ENCODE assay signal across 1 cellular context in the genomic region with DNA sequence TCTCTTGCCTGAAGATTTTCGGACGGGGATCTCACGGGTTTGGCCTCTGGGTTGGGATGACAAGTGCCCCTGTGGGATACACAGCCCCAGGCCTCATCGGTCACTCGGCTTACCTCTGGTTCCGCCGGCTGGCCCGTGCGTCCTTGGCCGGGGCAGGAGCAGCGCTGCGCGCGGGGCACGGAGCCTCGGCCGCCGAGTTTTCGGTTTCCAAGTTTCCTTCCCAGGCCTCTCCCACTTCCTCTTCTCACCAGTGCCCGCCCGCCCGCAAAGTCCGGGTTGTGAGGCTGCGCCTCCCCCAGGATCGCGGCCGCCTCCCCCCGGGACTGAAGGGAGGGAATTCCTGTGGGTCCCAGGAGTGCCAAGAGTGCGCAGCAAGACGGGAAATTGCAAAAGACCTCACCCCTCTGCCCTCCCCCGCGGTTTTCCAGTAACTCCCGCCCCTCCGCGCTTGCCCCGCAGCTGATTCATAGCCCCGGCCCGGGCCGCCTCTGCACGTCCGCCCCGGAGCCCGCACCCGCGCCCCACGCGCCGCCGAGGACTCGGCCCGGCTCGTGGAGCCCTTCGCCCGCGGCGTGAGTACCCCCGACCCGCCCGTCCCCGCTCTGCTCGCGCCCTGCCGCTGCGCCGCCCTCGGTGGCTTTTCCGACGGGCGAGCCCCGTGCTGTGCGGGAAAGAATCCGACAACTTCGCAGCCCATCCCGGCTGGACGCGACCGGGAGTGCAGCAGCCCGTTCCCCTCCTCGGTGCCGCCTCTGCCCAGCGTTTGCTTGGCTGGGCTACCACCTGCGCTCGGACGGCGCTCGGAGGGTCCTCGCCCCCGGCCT.
A peak's percentile ranks its signal among the peaks of the same experiment; 100 is the strongest.
TF ChIP-seq lines count a peak whose summit lies in the region.

A gene (plus strand): TSS at position 458 of the 824 bp plus-strand sequence. CDS start 23,033 bp downstream, outside the sequence.

TF ChIP-seq in HepG2, 621 proteins besides CTCF, POLR2A, EP300 and RAD21 (continued from another document and continues in another):
- TF ChIP-seq KAT2B (IDR thresholded peaks at IDR 0.05; ENCODE audit: borderline replicate concordance, low read depth, low read length) = no peak
- no peak for TF ChIP-seq ZNF75D (CRISPR knock-in tag; IDR thresholded peaks at IDR 0.05; ENCODE audit: borderline replicate concordance)
- TF ChIP-seq, protein P1, sequence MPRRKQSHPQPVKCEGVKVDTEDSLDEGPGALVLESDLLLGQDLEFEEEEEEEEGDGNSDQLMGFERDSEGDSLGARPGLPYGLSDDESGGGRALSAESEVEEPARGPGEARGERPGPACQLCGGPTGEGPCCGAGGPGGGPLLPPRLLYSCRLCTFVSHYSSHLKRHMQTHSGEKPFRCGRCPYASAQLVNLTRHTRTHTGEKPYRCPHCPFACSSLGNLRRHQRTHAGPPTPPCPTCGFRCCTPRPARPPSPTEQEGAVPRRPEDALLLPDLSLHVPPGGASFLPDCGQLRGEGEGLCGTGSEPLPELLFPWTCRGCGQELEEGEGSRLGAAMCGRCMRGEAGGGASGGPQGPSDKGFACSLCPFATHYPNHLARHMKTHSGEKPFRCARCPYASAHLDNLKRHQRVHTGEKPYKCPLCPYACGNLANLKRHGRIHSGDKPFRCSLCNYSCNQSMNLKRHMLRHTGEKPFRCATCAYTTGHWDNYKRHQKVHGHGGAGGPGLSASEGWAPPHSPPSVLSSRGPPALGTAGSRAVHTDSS (CRISPR knock-in tag; conservative IDR thresholded peaks at IDR 0.05) = no peak
- peak; percentile 97 for TF ChIP-seq HNRNPLL (IDR thresholded peaks at IDR 0.05; ENCODE audit: low read depth, low read length, poor library complexity, severe bottlenecking)
- TF ChIP-seq, protein P2, sequence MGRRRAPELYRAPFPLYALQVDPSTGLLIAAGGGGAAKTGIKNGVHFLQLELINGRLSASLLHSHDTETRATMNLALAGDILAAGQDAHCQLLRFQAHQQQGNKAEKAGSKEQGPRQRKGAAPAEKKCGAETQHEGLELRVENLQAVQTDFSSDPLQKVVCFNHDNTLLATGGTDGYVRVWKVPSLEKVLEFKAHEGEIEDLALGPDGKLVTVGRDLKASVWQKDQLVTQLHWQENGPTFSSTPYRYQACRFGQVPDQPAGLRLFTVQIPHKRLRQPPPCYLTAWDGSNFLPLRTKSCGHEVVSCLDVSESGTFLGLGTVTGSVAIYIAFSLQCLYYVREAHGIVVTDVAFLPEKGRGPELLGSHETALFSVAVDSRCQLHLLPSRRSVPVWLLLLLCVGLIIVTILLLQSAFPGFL (CRISPR knock-in tag; IDR thresholded peaks at IDR 0.05) = no peak
- no peak for TF ChIP-seq EED (CRISPR knock-in tag; IDR thresholded peaks at IDR 0.05)
- TF ChIP-seq ZFX (CRISPR knock-in tag; IDR thresholded peaks at IDR 0.05; ENCODE audit: low read depth) = peak; percentile 79
- TF ChIP-seq, protein P3, sequence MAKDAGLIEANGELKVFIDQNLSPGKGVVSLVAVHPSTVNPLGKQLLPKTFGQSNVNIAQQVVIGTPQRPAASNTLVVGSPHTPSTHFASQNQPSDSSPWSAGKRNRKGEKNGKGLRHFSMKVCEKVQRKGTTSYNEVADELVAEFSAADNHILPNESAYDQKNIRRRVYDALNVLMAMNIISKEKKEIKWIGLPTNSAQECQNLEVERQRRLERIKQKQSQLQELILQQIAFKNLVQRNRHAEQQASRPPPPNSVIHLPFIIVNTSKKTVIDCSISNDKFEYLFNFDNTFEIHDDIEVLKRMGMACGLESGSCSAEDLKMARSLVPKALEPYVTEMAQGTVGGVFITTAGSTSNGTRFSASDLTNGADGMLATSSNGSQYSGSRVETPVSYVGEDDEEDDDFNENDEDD (CRISPR knock-in tag; IDR thresholded peaks at IDR 0.05; ENCODE audit: borderline replicate concordance) = peak; percentile 53; the same call in 1 of the 2 replicates
- TF ChIP-seq ZKSCAN8 (CRISPR knock-in tag; IDR thresholded peaks at IDR 0.05; ENCODE audit: borderline replicate concordance) = 0 out of 2 replicates have a peak, but pooled peaks have one; percentile 30
- no peak for TF ChIP-seq POLR2AphosphoS2 (IDR thresholded peaks at IDR 0.05; ENCODE audit: low read depth, low read length)
- TF ChIP-seq, protein P4, sequence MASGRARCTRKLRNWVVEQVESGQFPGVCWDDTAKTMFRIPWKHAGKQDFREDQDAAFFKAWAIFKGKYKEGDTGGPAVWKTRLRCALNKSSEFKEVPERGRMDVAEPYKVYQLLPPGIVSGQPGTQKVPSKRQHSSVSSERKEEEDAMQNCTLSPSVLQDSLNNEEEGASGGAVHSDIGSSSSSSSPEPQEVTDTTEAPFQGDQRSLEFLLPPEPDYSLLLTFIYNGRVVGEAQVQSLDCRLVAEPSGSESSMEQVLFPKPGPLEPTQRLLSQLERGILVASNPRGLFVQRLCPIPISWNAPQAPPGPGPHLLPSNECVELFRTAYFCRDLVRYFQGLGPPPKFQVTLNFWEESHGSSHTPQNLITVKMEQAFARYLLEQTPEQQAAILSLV (CRISPR knock-in tag; IDR thresholded peaks at IDR 0.05; ENCODE audit: borderline replicate concordance) = peak; percentile 83; the same call in 1 of the 2 replicates
- TF ChIP-seq NR2F2 (IDR thresholded peaks at IDR 0.05; ENCODE audit: borderline replicate concordance, low read depth) = no peak
- no peak for TF ChIP-seq ZIK1 (CRISPR knock-in tag; IDR thresholded peaks at IDR 0.05; ENCODE audit: borderline replicate concordance, low read depth)
- TF ChIP-seq MED8 (CRISPR knock-in tag; IDR thresholded peaks at IDR 0.05; ENCODE audit: insufficient replicate concordance) = peak; percentile 48
- peak; percentile 5 for TF ChIP-seq AGO1 (IDR thresholded peaks at IDR 0.05; ENCODE audit: low read depth, low read length, poor library complexity, severe bottlenecking)
- TF ChIP-seq ZBTB8A (CRISPR knock-in tag; IDR thresholded peaks at IDR 0.05; ENCODE audit: borderline replicate concordance, low read depth) = no peak
- TF ChIP-seq, protein P5, sequence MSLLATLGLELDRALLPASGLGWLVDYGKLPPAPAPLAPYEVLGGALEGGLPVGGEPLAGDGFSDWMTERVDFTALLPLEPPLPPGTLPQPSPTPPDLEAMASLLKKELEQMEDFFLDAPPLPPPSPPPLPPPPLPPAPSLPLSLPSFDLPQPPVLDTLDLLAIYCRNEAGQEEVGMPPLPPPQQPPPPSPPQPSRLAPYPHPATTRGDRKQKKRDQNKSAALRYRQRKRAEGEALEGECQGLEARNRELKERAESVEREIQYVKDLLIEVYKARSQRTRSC (CRISPR knock-in tag; IDR thresholded peaks at IDR 0.05; ENCODE audit: low read depth) = no peak
- no peak for TF ChIP-seq SUZ12 (IDR thresholded peaks at IDR 0.05; ENCODE audit: low read depth, low read length)
- TF ChIP-seq, protein P6, sequence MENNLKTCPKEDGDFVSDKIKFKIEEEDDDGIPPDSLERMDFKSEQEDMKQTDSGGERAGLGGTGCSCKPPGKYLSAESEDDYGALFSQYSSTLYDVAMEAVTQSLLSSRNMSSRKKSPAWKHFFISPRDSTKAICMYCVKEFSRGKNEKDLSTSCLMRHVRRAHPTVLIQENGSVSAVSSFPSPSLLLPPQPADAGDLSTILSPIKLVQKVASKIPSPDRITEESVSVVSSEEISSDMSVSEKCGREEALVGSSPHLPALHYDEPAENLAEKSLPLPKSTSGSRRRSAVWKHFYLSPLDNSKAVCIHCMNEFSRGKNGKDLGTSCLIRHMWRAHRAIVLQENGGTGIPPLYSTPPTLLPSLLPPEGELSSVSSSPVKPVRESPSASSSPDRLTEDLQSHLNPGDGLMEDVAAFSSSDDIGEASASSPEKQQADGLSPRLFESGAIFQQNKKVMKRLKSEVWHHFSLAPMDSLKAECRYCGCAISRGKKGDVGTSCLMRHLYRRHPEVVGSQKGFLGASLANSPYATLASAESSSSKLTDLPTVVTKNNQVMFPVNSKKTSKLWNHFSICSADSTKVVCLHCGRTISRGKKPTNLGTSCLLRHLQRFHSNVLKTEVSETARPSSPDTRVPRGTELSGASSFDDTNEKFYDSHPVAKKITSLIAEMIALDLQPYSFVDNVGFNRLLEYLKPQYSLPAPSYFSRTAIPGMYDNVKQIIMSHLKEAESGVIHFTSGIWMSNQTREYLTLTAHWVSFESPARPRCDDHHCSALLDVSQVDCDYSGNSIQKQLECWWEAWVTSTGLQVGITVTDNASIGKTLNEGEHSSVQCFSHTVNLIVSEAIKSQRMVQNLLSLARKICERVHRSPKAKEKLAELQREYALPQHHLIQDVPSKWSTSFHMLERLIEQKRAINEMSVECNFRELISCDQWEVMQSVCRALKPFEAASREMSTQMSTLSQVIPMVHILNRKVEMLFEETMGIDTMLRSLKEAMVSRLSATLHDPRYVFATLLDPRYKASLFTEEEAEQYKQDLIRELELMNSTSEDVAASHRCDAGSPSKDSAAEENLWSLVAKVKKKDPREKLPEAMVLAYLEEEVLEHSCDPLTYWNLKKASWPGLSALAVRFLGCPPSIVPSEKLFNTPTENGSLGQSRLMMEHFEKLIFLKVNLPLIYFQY (CRISPR knock-in tag; IDR thresholded peaks at IDR 0.05; ENCODE audit: borderline replicate concordance) = no peak
- no peak for TF ChIP-seq FOSL1 (CRISPR knock-in tag; IDR thresholded peaks at IDR 0.05; ENCODE audit: borderline replicate concordance)
- TF ChIP-seq TSC22D2 (CRISPR knock-in tag; IDR thresholded peaks at IDR 0.05; ENCODE audit: borderline replicate concordance) = no peak
- peak; percentile 88 for TF ChIP-seq GABPB1 (CRISPR knock-in tag; IDR thresholded peaks at IDR 0.05)
- no peak for TF ChIP-seq CC2D1A (CRISPR knock-in tag; IDR thresholded peaks at IDR 0.05)
- peak; percentile 53 for TF ChIP-seq BRD4 (CRISPR knock-in tag; IDR thresholded peaks at IDR 0.05)
- peak; percentile 95 for TF ChIP-seq ZNF777 (CRISPR knock-in tag; IDR thresholded peaks at IDR 0.05)
- TF ChIP-seq ZNF670 (CRISPR knock-in tag; IDR thresholded peaks at IDR 0.05; ENCODE audit: borderline replicate concordance) = no peak
- TF ChIP-seq GATAD2A (CRISPR knock-in tag; IDR thresholded peaks at IDR 0.05) = peak; percentile 85
- TF ChIP-seq NR2F6 (IDR thresholded peaks at IDR 0.05) = no peak
- TF ChIP-seq NR2F6 (CRISPR knock-in tag; IDR thresholded peaks at IDR 0.05) = peak; percentile 74
- TF ChIP-seq, protein P7, sequence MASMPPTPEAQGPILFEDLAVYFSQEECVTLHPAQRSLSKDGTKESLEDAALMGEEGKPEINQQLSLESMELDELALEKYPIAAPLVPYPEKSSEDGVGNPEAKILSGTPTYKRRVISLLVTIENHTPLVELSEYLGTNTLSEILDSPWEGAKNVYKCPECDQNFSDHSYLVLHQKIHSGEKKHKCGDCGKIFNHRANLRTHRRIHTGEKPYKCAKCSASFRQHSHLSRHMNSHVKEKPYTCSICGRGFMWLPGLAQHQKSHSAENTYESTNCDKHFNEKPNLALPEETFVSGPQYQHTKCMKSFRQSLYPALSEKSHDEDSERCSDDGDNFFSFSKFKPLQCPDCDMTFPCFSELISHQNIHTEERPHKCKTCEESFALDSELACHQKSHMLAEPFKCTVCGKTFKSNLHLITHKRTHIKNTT (CRISPR knock-in tag; IDR thresholded peaks at IDR 0.05) = no peak
- TF ChIP-seq RELA (CRISPR knock-in tag; IDR thresholded peaks at IDR 0.05) = no peak
- TF ChIP-seq KLF15 (CRISPR knock-in tag; IDR thresholded peaks at IDR 0.05; ENCODE audit: borderline replicate concordance) = no peak
- peak; percentile 61; the same call in 1 of the 2 replicates for TF ChIP-seq ZNF343 (CRISPR knock-in tag; IDR thresholded peaks at IDR 0.05)
- 0 out of 2 replicates have a peak, but pooled peaks have one; percentile 67 for TF ChIP-seq ZNF589 (CRISPR knock-in tag; conservative IDR thresholded peaks at IDR 0.05)
- TF ChIP-seq MAFK (conservative IDR thresholded peaks at IDR 0.05 in 1 of 2, IDR thresholded peaks at IDR 0.05 in 1 of 2; ENCODE audit: low read length in 2 of 2) = no peak
- TF ChIP-seq, protein P8, sequence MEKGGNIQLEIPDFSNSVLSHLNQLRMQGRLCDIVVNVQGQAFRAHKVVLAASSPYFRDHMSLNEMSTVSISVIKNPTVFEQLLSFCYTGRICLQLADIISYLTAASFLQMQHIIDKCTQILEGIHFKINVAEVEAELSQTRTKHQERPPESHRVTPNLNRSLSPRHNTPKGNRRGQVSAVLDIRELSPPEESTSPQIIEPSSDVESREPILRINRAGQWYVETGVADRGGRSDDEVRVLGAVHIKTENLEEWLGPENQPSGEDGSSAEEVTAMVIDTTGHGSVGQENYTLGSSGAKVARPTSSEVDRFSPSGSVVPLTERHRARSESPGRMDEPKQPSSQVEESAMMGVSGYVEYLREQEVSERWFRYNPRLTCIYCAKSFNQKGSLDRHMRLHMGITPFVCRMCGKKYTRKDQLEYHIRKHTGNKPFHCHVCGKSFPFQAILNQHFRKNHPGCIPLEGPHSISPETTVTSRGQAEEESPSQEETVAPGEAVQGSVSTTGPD (CRISPR knock-in tag; IDR thresholded peaks at IDR 0.05) = no peak
- TF ChIP-seq ZNF616 (CRISPR knock-in tag; IDR thresholded peaks at IDR 0.05; ENCODE audit: low read depth) = no peak
- TF ChIP-seq SMAD9 (CRISPR knock-in tag; IDR thresholded peaks at IDR 0.05) = no peak
- TF ChIP-seq SSRP1 (CRISPR knock-in tag; IDR thresholded peaks at IDR 0.05) = no peak
- peak; percentile 79; the same call in 1 of the 2 replicates for TF ChIP-seq ZNF703 (CRISPR knock-in tag; IDR thresholded peaks at IDR 0.05; ENCODE audit: borderline replicate concordance)
- TF ChIP-seq ZEB1 (IDR thresholded peaks at IDR 0.05; ENCODE audit: insufficient replicate concordance, low read depth) = peak; percentile 21
- TF ChIP-seq, protein P9, sequence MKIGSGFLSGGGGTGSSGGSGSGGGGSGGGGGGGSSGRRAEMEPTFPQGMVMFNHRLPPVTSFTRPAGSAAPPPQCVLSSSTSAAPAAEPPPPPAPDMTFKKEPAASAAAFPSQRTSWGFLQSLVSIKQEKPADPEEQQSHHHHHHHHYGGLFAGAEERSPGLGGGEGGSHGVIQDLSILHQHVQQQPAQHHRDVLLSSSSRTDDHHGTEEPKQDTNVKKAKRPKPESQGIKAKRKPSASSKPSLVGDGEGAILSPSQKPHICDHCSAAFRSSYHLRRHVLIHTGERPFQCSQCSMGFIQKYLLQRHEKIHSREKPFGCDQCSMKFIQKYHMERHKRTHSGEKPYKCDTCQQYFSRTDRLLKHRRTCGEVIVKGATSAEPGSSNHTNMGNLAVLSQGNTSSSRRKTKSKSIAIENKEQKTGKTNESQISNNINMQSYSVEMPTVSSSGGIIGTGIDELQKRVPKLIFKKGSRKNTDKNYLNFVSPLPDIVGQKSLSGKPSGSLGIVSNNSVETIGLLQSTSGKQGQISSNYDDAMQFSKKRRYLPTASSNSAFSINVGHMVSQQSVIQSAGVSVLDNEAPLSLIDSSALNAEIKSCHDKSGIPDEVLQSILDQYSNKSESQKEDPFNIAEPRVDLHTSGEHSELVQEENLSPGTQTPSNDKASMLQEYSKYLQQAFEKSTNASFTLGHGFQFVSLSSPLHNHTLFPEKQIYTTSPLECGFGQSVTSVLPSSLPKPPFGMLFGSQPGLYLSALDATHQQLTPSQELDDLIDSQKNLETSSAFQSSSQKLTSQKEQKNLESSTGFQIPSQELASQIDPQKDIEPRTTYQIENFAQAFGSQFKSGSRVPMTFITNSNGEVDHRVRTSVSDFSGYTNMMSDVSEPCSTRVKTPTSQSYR (CRISPR knock-in tag; IDR thresholded peaks at IDR 0.05; ENCODE audit: borderline replicate concordance) = peak; percentile 79
- peak; percentile 60 for TF ChIP-seq HMG20B (CRISPR knock-in tag; conservative IDR thresholded peaks at IDR 0.05)
- TF ChIP-seq THAP11 (CRISPR knock-in tag; IDR thresholded peaks at IDR 0.05) = peak; percentile 55; the same call in 1 of the 2 replicates
- TF ChIP-seq ZNF570 (CRISPR knock-in tag; IDR thresholded peaks at IDR 0.05; ENCODE audit: borderline replicate concordance) = no peak
- no peak for TF ChIP-seq ZNF891 (CRISPR knock-in tag; IDR thresholded peaks at IDR 0.05)
- no peak for TF ChIP-seq ATRX (CRISPR knock-in tag; IDR thresholded peaks at IDR 0.05; ENCODE audit: borderline replicate concordance)
